ENCODE assay signal across 20 cellular contexts in genomic region chr6:38185752-38186151, GRCh38.
DNase-seq lines count a peak whose midpoint lies in the region; ATAC-seq, FAIRE-seq and TF ChIP-seq lines count a peak whose summit lies in the region.
"Had no signal": no experiment of that assay in that cellular context is flagged by ENCODE, and none has a peak within 500 bp of the region (broad histone marks: within the 10 kb centered on the region; RNA-seq: fewer than 3 reads in every experiment).

No MANE protein-coding gene starts in this region.

- H3K36me3 Mint-ChIP-seq in activated naive CD8-positive, alpha-beta T cell treated with anti-CD3 and anti-CD28 coated beads for 36 hours, result no peaks in the 10 kb centered on the region

- no peak overlapping the region for H3K27ac Mint-ChIP-seq in activated naive CD8-positive, alpha-beta T cell treated with anti-CD3 and anti-CD28 coated beads for 36 hours
- H3K27ac Mint-ChIP-seq: CD4-positive, alpha-beta T cell; HFFc6 had no signal

- intact Hi-C loops in cardiac septum (cut with DNase I) (no loop called here), right cardiac atrium (cut with DNase I) (no loop called here), posterior vena cava (cut with DNase I) (no loop called here), kidney (cut with DNase I) (no loop called here)

- H3K4me1 ChIP-seq in right cardiac atrium (ENCODE audit: control insufficient read depth, insufficient read depth, low read length) (no peaks in the 10 kb centered on the region), kidney (ENCODE audit: control insufficient read depth in 1 of 2, insufficient read depth in 1 of 2, low read depth in 1 of 2, low read length in 2 of 2) (no peaks in the 10 kb centered on the region)
- H3K4me1 ChIP-seq: BLaER1 treated with 17β-estradiol and CSF1 and Interleukin-3, amounts not matched to agents 10 nM and 100 nM had no signal

- ATAC-seq in right cardiac atrium (no peak), HG02678 (IDR thresholded peaks at IDR 0.05; ENCODE audit: unreplicated experiment) (no peak)
- ATAC-seq: K562 had no signal

- no peak for TF ChIP-seq CTCF in kidney (IDR thresholded peaks at IDR 0.05; ENCODE audit: borderline replicate concordance, extremely low read depth, insufficient read depth)

- H3K4me1 Mint-ChIP-seq in activated naive CD8-positive, alpha-beta T cell treated with anti-CD3 and anti-CD28 coated beads for 36 hours, result no peaks in the 10 kb centered on the region

- H3K4me3 ChIP-seq in right cardiac atrium (ENCODE audit: low read length), result no peak overlapping the region
- H3K4me3 ChIP-seq in kidney (ENCODE audit: low read length in 2 of 2), result no peak overlapping the region
- H3K4me3 ChIP-seq: BLaER1 treated with 17β-estradiol and CSF1 and Interleukin-3, amounts not matched to agents 10 nM and 100 nM; K562 had no signal

- H3K9me3 ChIP-seq in right cardiac atrium (ENCODE audit: control insufficient read depth, low read length) (no peaks in the 10 kb centered on the region), kidney (ENCODE audit: control insufficient read depth in 1 of 2, low read length in 2 of 2) (no peaks in the 10 kb centered on the region)
- H3K9me3 ChIP-seq: BLaER1 treated with 17β-estradiol and CSF1 and Interleukin-3, amounts not matched to agents 10 nM and 100 nM had no signal

- no peaks in the 10 kb centered on the region for H3K27me3 Mint-ChIP-seq in activated naive CD8-positive, alpha-beta T cell treated with anti-CD3 and anti-CD28 coated beads for 36 hours
- H3K27me3 Mint-ChIP-seq: CD4-positive, alpha-beta T cell had no signal

- no peaks in the 10 kb centered on the region for H3K9me3 Mint-ChIP-seq in activated naive CD8-positive, alpha-beta T cell treated with anti-CD3 and anti-CD28 coated beads for 36 hours
- H3K9me3 Mint-ChIP-seq: CD4-positive, alpha-beta T cell; HFFc6 had no signal

- DNase-seq in cardiac septum (ENCODE audit: low spot score), result peak; percentile 9
- DNase-seq in right cardiac atrium, result no peak
- DNase-seq in posterior vena cava (ENCODE audit: low spot score), result peak; percentile 38
- no peak for DNase-seq in kidney
- DNase-seq in activated naive CD8-positive, alpha-beta T cell treated with anti-CD3 and anti-CD28 coated beads for 36 hours, result no peak
- DNase-seq: ACHN; CD4-positive, alpha-beta T cell; DMS153; DND-41; GDM1; HCEC 1CT; HFFc6 had no signal

- H3K9ac ChIP-seq in kidney (ENCODE audit: low read length in 2 of 2), result no peak overlapping the region
- H3K9ac ChIP-seq: BLaER1 treated with 17β-estradiol and CSF1 and Interleukin-3, amounts not matched to agents 10 nM and 100 nM had no signal

- H3K36me3 ChIP-seq in kidney (ENCODE audit: control insufficient read depth in 1 of 2, insufficient read depth in 2 of 2, low read length in 2 of 2), result no peaks in the 10 kb centered on the region

- 94% methylated on average over 8 of the region's 8 CpGs for WGBS in right cardiac atrium

- no peaks in the 10 kb centered on the region for H3K27me3 ChIP-seq in right cardiac atrium (ENCODE audit: control insufficient read depth, insufficient read depth)
- H3K27me3 ChIP-seq: BLaER1 treated with 17β-estradiol and CSF1 and Interleukin-3, amounts not matched to agents 10 nM and 100 nM had no signal

- H3K4me3 Mint-ChIP-seq in activated naive CD8-positive, alpha-beta T cell treated with anti-CD3 and anti-CD28 coated beads for 36 hours, result no peak overlapping the region
- H3K4me3 Mint-ChIP-seq: CD4-positive, alpha-beta T cell; HFFc6 had no signal

- H3K27ac ChIP-seq in right cardiac atrium (ENCODE audit: low read length), result no peak overlapping the region
- H3K27ac ChIP-seq in cingulate gyrus (ENCODE audit: low read depth, low read length), result peak overlapping the region; percentile 14
- H3K27ac ChIP-seq in kidney (ENCODE audit: low read depth in 2 of 2, low read length in 2 of 2), result no peak overlapping the region
- H3K27ac ChIP-seq: BLaER1 treated with 17β-estradiol and CSF1 and Interleukin-3, amounts not matched to agents 10 nM and 100 nM; HL-60 had no signal

- FAIRE-seq in kidney (lab: Jason Lieb, UNC), result no peak
- FAIRE-seq: D721Med, GM12892, GM19239, K562 had no signal

Comparison
In these comparisons a context has a peak if more than half of its experiments do, and no peak if none do; other contexts are left out.
1. DNase-seq: peak in cardiac septum (single experiment) and posterior vena cava (single experiment); none in right cardiac atrium (0 of 3), kidney (single experiment) and activated naive CD8-positive, alpha-beta T cell treated with anti-CD3 and anti-CD28 coated beads for 36 hours (single experiment).